Comparison of ENCODE assay signal across 16 cellular contexts in the genomic region with DNA sequence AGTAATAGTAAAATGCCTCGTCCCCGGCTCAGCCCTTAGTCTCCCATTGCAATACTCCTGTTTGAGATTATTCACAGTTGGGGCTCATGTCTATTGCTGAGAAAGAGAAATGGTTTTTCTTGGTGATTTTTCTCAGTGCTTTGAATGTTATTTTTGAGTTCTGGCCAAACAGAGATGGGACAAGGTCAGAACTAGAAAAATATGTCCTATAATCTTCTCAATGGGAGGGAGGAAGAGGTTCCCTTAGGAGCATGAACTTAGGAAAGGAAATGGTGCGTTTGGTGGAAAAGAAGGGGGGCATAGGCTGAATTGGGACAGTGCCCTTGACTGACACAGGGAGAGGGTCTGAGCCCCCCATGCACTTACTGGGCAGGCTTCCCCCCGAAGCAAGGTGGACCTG.
"Had no signal": no experiment of that assay in that cellular context is flagged by ENCODE, and none has a peak within 500 bp of the region (broad histone marks: within the 10 kb centered on the region; RNA-seq: fewer than 3 reads in every experiment).

No MANE protein-coding gene starts in this region.

- H3K27me3 ChIP-seq: adrenal gland had no signal

- H3K4me3 ChIP-seq: adrenal gland, smooth muscle cell had no signal

- ATAC-seq: activated CD4-positive, alpha-beta T cell treated with anti-CD3 and anti-CD28 coated beads for 36 hours; activated naive CD4-positive, alpha-beta T cell treated with anti-CD3 and anti-CD28 coated beads, Interleukin-2, amount 50 U/mL, for 72 hours; left colon; stimulated activated effector memory CD8-positive, alpha-beta T cell treated with anti-CD3 and anti-CD28 coated beads, Interleukin-12 subunit alpha, Interleukin-12 subunit beta, amount 100 ng/mL, for 72 hours; WTC11 had no signal

- H3K36me3 ChIP-seq: adrenal gland had no signal

- H3K9me3 ChIP-seq: adrenal gland had no signal

- DNase-seq: activated CD4-positive, alpha-beta T cell treated with anti-CD3 and anti-CD28 coated beads for 36 hours; activated CD4-positive, alpha-beta T cell treated with anti-CD3 and anti-CD28 coated beads, Interleukin-2, amount 50 U/mL, for 48 hours; activated gamma-delta T cell; adrenal gland; foreskin melanocyte; left colon; nucleus accumbens; posterior cingulate gyrus; stimulated activated CD4-positive, alpha-beta T cell treated with anti-CD3 and anti-CD28 coated beads, Interleukin-4, amount 100 ng/mL, for 24 hours; SW 1271 had no signal

- H3K4me2 ChIP-seq: smooth muscle cell had no signal

- FAIRE-seq: astrocyte, TTC549 had no signal
